ENCODE assay signal across 8 cellular contexts in the genomic region with DNA sequence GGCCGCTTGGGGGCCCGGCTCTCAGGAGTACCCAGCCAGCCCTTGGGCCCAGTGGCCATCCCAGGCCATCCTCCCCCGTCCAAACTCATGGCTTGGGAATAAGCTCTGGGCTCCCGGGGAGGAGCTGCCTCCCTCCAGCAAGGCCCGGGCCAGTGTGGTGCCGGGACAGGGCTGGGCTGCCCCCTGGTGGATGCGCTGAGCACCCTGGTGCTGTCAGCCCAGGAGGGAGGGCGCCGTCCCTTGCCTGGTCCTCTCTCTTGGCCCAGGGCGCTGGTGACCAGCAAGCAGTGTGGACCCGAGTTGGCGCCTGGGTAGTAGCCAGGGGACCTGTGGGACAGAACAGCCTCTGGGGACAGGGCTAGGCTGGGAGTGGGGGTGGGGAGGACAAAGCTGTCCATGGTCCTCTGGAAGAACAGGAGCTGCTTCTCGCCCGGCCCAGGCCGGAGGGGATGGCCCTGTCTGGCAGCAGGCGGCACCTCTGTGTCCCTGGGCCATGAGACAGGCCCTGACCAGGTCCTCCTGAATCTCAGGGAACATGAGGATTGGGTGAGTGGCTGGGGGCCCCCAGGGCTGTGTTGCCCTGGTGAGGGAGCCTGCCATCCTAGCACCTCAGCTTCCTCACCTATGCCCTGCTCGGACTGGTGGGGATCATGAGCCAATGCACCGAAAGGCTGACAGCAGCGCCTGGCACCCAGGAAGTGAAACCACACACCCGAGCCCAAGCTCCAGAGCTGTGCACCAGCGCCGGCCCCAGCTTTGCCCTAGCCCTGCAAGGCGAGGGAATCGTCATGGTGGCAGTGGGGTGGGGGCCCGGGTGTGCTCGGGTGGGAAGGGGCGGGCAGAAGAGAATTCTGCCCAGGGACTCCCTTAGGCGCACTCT. TPM values are rescaled to one million over a fixed set of nuclear protein-coding genes. Genes with fewer than 3 reads are reported as not detected.
DNase-seq lines count a peak whose midpoint lies in the region; ATAC-seq and TF ChIP-seq lines count a peak whose summit lies in the region.

No MANE protein-coding gene starts in this region.

- H3K9me3 Mint-ChIP-seq in activated CD4-positive, alpha-beta memory T cell treated with anti-CD3 and anti-CD28 coated beads for 36 hours = no peaks in the 10 kb centered on the region
- H3K9me3 Mint-ChIP-seq in memory B cell = peaks cover 7% of the 10 kb centered on the region

- ATAC-seq in memory B cell (ENCODE audit: low read depth) = peak; percentile 89
- no peak for ATAC-seq in GM21526 (IDR thresholded peaks at IDR 0.05; ENCODE audit: low FRiP score, unreplicated experiment)

- H3K4me3 Mint-ChIP-seq in activated CD4-positive, alpha-beta memory T cell treated with anti-CD3 and anti-CD28 coated beads for 36 hours = no peak overlapping the region
- H3K4me3 Mint-ChIP-seq in memory B cell = no peak overlapping the region

- H3K4me1 Mint-ChIP-seq in activated CD4-positive, alpha-beta memory T cell treated with anti-CD3 and anti-CD28 coated beads for 36 hours (ENCODE audit: low read depth) = no peaks in the 10 kb centered on the region
- H3K4me1 Mint-ChIP-seq in memory B cell = peaks cover 18% of the 10 kb centered on the region

- no peaks in the 10 kb centered on the region for H3K27me3 ChIP-seq in dorsolateral prefrontal cortex

- no peak overlapping the region for H3K4me3 ChIP-seq in dorsolateral prefrontal cortex

- peak overlapping the region in 33 of 59 donors; percentile 12 to 88 (median 39) for H3K27ac ChIP-seq in dorsolateral prefrontal cortex

- no peak overlapping the region for H3K27ac Mint-ChIP-seq in activated CD4-positive, alpha-beta memory T cell treated with anti-CD3 and anti-CD28 coated beads for 36 hours
- no peak overlapping the region for H3K27ac Mint-ChIP-seq in memory B cell

- H3K36me3 Mint-ChIP-seq in activated CD4-positive, alpha-beta memory T cell treated with anti-CD3 and anti-CD28 coated beads for 36 hours = no peaks in the 10 kb centered on the region
- no peaks in the 10 kb centered on the region for H3K36me3 Mint-ChIP-seq in memory B cell

- intact Hi-C loops in activated CD4-positive, alpha-beta memory T cell treated with anti-CD3 and anti-CD28 coated beads for 36 hours (cut with micrococcal nuclease) = loop anchor here (1.0 kb wide), 1 partner anchor 187 kb away; no protein-coding TSS in a partner anchor
- intact Hi-C loops in dorsolateral prefrontal cortex (cut with DNase I) = loop anchor here (1.0 to 5.0 kb wide), 2 partner anchors 70 to 187 kb away; no protein-coding TSS in a partner anchor

- no peaks in the 10 kb centered on the region for H3K27me3 Mint-ChIP-seq in activated CD4-positive, alpha-beta memory T cell treated with anti-CD3 and anti-CD28 coated beads for 36 hours
- H3K27me3 Mint-ChIP-seq in memory B cell = no peaks in the 10 kb centered on the region

- CTCF ChIA-PET in activated CD4-positive, alpha-beta memory T cell treated with anti-CD3 and anti-CD28 coated beads for 36 hours (lab: Charles Lee) = interaction anchor here (0.6 to 17.5 kb wide), 34 partner anchors 9 to 292 kb away, joined by 3 to 409 read pairs (median 4); a partner anchor contains a TSS

- POLR2A ChIA-PET in activated CD4-positive, alpha-beta memory T cell treated with anti-CD3 and anti-CD28 coated beads for 36 hours (lab: Charles Lee) = interaction anchor here (0.6 to 1.6 kb wide), 4 partner anchors 9 to 249 kb away, joined by 3 to 12 read pairs (median 4); a partner anchor contains a TSS

- TF ChIP-seq CTCF in GM13977 (IDR thresholded peaks at IDR 0.05; ENCODE audit: extremely low read depth, insufficient read depth, missing control alignments) = peak; percentile 96
- peak; percentile 54 to 94 (median 88) for TF ChIP-seq CTCF in dorsolateral prefrontal cortex (IDR thresholded peaks at IDR 0.05 in 54 of 56, conservative IDR thresholded peaks at IDR 0.05 in 2 of 56; ENCODE audit: low read depth in 1 of 56, partially characterized antibody in 56 of 56)

- in situ Hi-C loops in ACHN (cut with HindIII; ENCODE audit: low pct_ligation_motif_present, low pct_unique_long_range_greater_than_20kb, low sequenced_read_pairs) = loop anchor here (25.0 kb wide), 1 partner anchor 170 kb away; no protein-coding TSS in a partner anchor
- in situ Hi-C loops in GM13977 (cut with MboI; ENCODE audit: low pct_unique_long_range_greater_than_20kb, low sequenced_read_pairs, unreplicated experiment) = loop anchor here (25.0 kb wide), 1 partner anchor 420 kb away; no protein-coding TSS in a partner anchor

- DNase-seq in ACHN = peak; percentile 51
- DNase-seq in GM13977 (ENCODE audit: low spot score) = peak; percentile 93
- DNase-seq in MV-4-11 (lab: John Stamatoyannopoulos, UW) = peak; percentile 47
- peak; percentile 85 for DNase-seq in activated CD4-positive, alpha-beta memory T cell treated with anti-CD3 and anti-CD28 coated beads for 36 hours
- DNase-seq in dorsolateral prefrontal cortex = peak; percentile 64 to 85 (median 72)
- peak; percentile 76 to 81 for DNase-seq in memory B cell (ENCODE audit: low spot score in 2 of 2)
- peak; percentile 55 for DNase-seq in stimulated activated CD8-positive, alpha-beta memory T cell treated with anti-CD3 and anti-CD28 coated beads, Interleukin-15, amount 100 ng/mL, for 24 hours (ENCODE audit: low read depth)

RNA-seq across cellular contexts. Expression of a gene that starts 9.4 kb away (rescaled TPM):
- total RNA-seq in activated CD4-positive, alpha-beta memory T cell treated with anti-CD3 and anti-CD28 coated beads for 36 hours = 1 to 10 TPM; 5.4 to 6.3 TPM
- 10 to 100 TPM; 14.0 to 39.6 (median 25.8) TPM for total RNA-seq in dorsolateral prefrontal cortex

RNA-seq across cellular contexts. Expression of a gene that starts 9.7 kb away (rescaled TPM):
- 100 to 1,000 TPM; 148 to 154 TPM for total RNA-seq in activated CD4-positive, alpha-beta memory T cell treated with anti-CD3 and anti-CD28 coated beads for 36 hours
- total RNA-seq in dorsolateral prefrontal cortex = 100 to 1,000 TPM in 3 of 120 experiments, 10 to 100 TPM in 117; 62.7 to 113 (median 81.7) TPM

RNA-seq across cellular contexts. Expression of a gene that starts 30.4 kb away (rescaled TPM):
- total RNA-seq in activated CD4-positive, alpha-beta memory T cell treated with anti-CD3 and anti-CD28 coated beads for 36 hours = 10 to 100 TPM; 14.8 to 15.4 TPM
- total RNA-seq in dorsolateral prefrontal cortex = 10 to 100 TPM; 15.4 to 34.4 (median 24.5) TPM
